In genomic region chr11:64861227-64861970, GRCh38 we compare ENCODE assay signal across 9 cellular contexts. TPM values are rescaled to one million over a fixed set of nuclear protein-coding genes. Genes with fewer than 3 reads are reported as not detected.
DNase-seq lines count a peak whose midpoint lies in the region; ATAC-seq, FAIRE-seq and TF ChIP-seq lines count a peak whose summit lies in the region.
"Had no signal": no experiment of that assay in that cellular context is flagged by ENCODE, and none has a peak within 500 bp of the region (broad histone marks: within the 10 kb centered on the region; RNA-seq: fewer than 3 reads in every experiment).

No MANE protein-coding gene starts in this region.

- peak overlapping the region in 13 of 21 experiments; percentile 17 to 93 (median 88) for H3K27ac ChIP-seq in skin epidermis

- TF ChIP-seq POLR2A in GM12892 (IDR thresholded peaks at IDR 0.05; ENCODE audit: low read depth, low read length) (peak; percentile 32; the same call in 1 of the 2 replicates), NB4 (IDR thresholded peaks at IDR 0.05; ENCODE audit: extremely low read depth, insufficient read length) (no peak)

- FAIRE-seq in GM12892 (lab: Jason Lieb, UNC), result peak; percentile 17

- peak overlapping the region; percentile 98 for H3K27ac Mint-ChIP-seq in activated naive CD8-positive, alpha-beta T cell treated with anti-CD3 and anti-CD28 coated beads, Interleukin-2, amount 50 U/mL, for 24 hours

- peaks cover 37% of the 10 kb centered on the region for H3K36me3 Mint-ChIP-seq in activated naive CD8-positive, alpha-beta T cell treated with anti-CD3 and anti-CD28 coated beads, Interleukin-2, amount 50 U/mL, for 24 hours (ENCODE audit: low read depth)

- peaks cover 8% of the 10 kb centered on the region for H3K9me3 Mint-ChIP-seq in activated naive CD8-positive, alpha-beta T cell treated with anti-CD3 and anti-CD28 coated beads, Interleukin-2, amount 50 U/mL, for 24 hours

- ATAC-seq in activated naive CD8-positive, alpha-beta T cell treated with anti-CD3 and anti-CD28 coated beads, Interleukin-2, amount 50 U/mL, for 24 hours, result no peak
- no peak for ATAC-seq in GM18909 (IDR thresholded peaks at IDR 0.05; ENCODE audit: poor library complexity, unreplicated experiment)
- no peak for ATAC-seq in GM21526 (IDR thresholded peaks at IDR 0.05; ENCODE audit: low FRiP score, unreplicated experiment)
- ATAC-seq in GM21360 (IDR thresholded peaks at IDR 0.05; ENCODE audit: unreplicated experiment), result no peak
- no peak for ATAC-seq in GM21529 (IDR thresholded peaks at IDR 0.05; ENCODE audit: unreplicated experiment)

- H3K4me3 ChIP-seq in NB4 (ENCODE audit: low read depth, low read length) (peak overlapping the region; percentile 10), skin epidermis (no peak overlapping the region)

- no peak for DNase-seq in GM12892 (ENCODE audit: insufficient read length)
- DNase-seq in NB4 (ENCODE audit: low read depth), result peak; percentile 90
- peak; percentile 23 for DNase-seq in activated naive CD8-positive, alpha-beta T cell treated with anti-CD3 and anti-CD28 coated beads, Interleukin-2, amount 50 U/mL, for 24 hours
- DNase-seq: NCI-H2081 treated with DMSO at 0.1 percent for 48 hours had no signal

- no peaks in the 10 kb centered on the region for H3K27me3 Mint-ChIP-seq in activated naive CD8-positive, alpha-beta T cell treated with anti-CD3 and anti-CD28 coated beads, Interleukin-2, amount 50 U/mL, for 24 hours

- peak overlapping the region; percentile 16 for H3K4me3 Mint-ChIP-seq in activated naive CD8-positive, alpha-beta T cell treated with anti-CD3 and anti-CD28 coated beads, Interleukin-2, amount 50 U/mL, for 24 hours

- no peak for TF ChIP-seq CTCF in NB4 (IDR thresholded peaks at IDR 0.05; ENCODE audit: low read depth, low read length)

- peaks cover 96% of the 10 kb centered on the region for H3K4me1 Mint-ChIP-seq in activated naive CD8-positive, alpha-beta T cell treated with anti-CD3 and anti-CD28 coated beads, Interleukin-2, amount 50 U/mL, for 24 hours

RNA-seq across cellular contexts. Expression of gene CDC42BPG, which starts 16.9 kb away (rescaled TPM):
- 0.15 TPM for polyA plus RNA-seq in GM12892 (2012; ENCODE audit: missing spikeins)

RNA-seq across cellular contexts. Expression of gene EHD1, which starts 17.0 kb away (rescaled TPM):
- polyA plus RNA-seq in GM12892 (2012; ENCODE audit: missing spikeins), result 76.6 TPM

RNA-seq across cellular contexts. Expression of gene MEN1, which starts 51.0 kb away (rescaled TPM):
- polyA plus RNA-seq in GM12892 (2012; ENCODE audit: missing spikeins), result 9.5 TPM

RNA-seq across cellular contexts. Expression of gene ATG2A, which starts 55.6 kb away (rescaled TPM):
- polyA plus RNA-seq in GM12892 (2012; ENCODE audit: missing spikeins), result 3.2 TPM

RNA-seq across cellular contexts. Expression of gene MAP4K2, which starts 58.4 kb away (rescaled TPM):
- polyA plus RNA-seq in GM12892 (2012; ENCODE audit: missing spikeins), result 27.8 TPM
